Comparison of ENCODE assay signal across 25 cellular contexts in genomic region chr14:31781578-31781977, GRCh38.
DNase-seq lines count a peak whose midpoint lies in the region; ATAC-seq, FAIRE-seq and TF ChIP-seq lines count a peak whose summit lies in the region.
"Had no signal": no experiment of that assay in that cellular context is flagged by ENCODE, and none has a peak within 500 bp of the region (broad histone marks: within the 10 kb centered on the region; RNA-seq: fewer than 3 reads in every experiment).

No MANE protein-coding gene starts in this region.

- H3K9me3 Mint-ChIP-seq in activated CD8-positive, alpha-beta T cell treated with anti-CD3 and anti-CD28 coated beads, Interleukin-2, amount 10 ng/mL, durations not matched to agents 7 days and 5 days (ENCODE audit: insufficient read depth): peaks cover 20% of the 10 kb centered on the region

- peak; percentile 11 for FAIRE-seq in A204.1 (lab: Jason Lieb, UNC)
- FAIRE-seq: bronchial epithelial cell, GM12891, keratinocyte had no signal

- H3K36me3 Mint-ChIP-seq in activated CD8-positive, alpha-beta T cell treated with anti-CD3 and anti-CD28 coated beads, Interleukin-2, amount 10 ng/mL, durations not matched to agents 7 days and 5 days (ENCODE audit: low read depth): no peaks in the 10 kb centered on the region

- no peaks in the 10 kb centered on the region for H3K4me1 Mint-ChIP-seq in activated CD8-positive, alpha-beta T cell treated with anti-CD3 and anti-CD28 coated beads, Interleukin-2, amount 10 ng/mL, durations not matched to agents 7 days and 5 days (ENCODE audit: low read depth)
- H3K4me1 Mint-ChIP-seq: activated CD4-positive, alpha-beta T cell treated with anti-CD3 and anti-CD28 coated beads, Interleukin-2, amount 10 ng/mL, durations not matched to agents 24 days and 14 days; activated CD8-positive, alpha-beta memory T cell treated with anti-CD3 and anti-CD28 coated beads, Interleukin-2, amount 10 ng/mL, durations not matched to agents 7 days and 5 days; CD4-positive, alpha-beta memory T cell; H9 had no signal

- in situ Hi-C loops in Caki2 (cut with HindIII; ENCODE audit: low pct_unique_long_range_greater_than_20kb, low sequenced_read_pairs) (no loop called here), astrocyte of the spinal cord (cut with HindIII; ENCODE audit: low sequenced_read_pairs) (no loop called here)

- DNase-seq in Caki2 (ENCODE audit: low read depth): peak; percentile 12
- peak; percentile 24 for DNase-seq in LHCN-M2 (ENCODE audit: low read depth)
- DNase-seq in astrocyte of the spinal cord (ENCODE audit: low read depth, low spot score): peak; percentile 51
- no peak for DNase-seq in activated CD8-positive, alpha-beta T cell treated with anti-CD3 and anti-CD28 coated beads, Interleukin-2, amount 10 ng/mL, durations not matched to agents 7 days and 5 days
- no peak for DNase-seq in dermis blood vessel endothelial cell
- DNase-seq: activated CD4-positive, alpha-beta T cell treated with anti-CD3 and anti-CD28 coated beads, Interleukin-2, amount 10 ng/mL, durations not matched to agents 24 days and 14 days; activated CD8-positive, alpha-beta memory T cell treated with anti-CD3 and anti-CD28 coated beads, Interleukin-2, amount 10 ng/mL, durations not matched to agents 7 days and 5 days; activated naive CD4-positive, alpha-beta T cell treated with anti-CD3 and anti-CD28 coated beads for 36 hours; CD4-positive, alpha-beta memory T cell; colonic mucosa; DMS79 treated with DMSO at 0.1 percent for 48 hours; H9; NCI-H1417 treated with DMSO at 0.1 percent for 48 hours; NCI-H526 treated with DMSO at 0.1 percent for 48 hours; stimulated activated CD4-positive, alpha-beta T cell treated with anti-CD3 and anti-CD28 coated beads, Interleukin-15, amount 100 ng/mL, for 24 hours; thyroid gland had no signal

- H3K27ac Mint-ChIP-seq in activated CD8-positive, alpha-beta T cell treated with anti-CD3 and anti-CD28 coated beads, Interleukin-2, amount 10 ng/mL, durations not matched to agents 7 days and 5 days: no peak overlapping the region
- H3K27ac Mint-ChIP-seq: activated CD4-positive, alpha-beta T cell treated with anti-CD3 and anti-CD28 coated beads, Interleukin-2, amount 10 ng/mL, durations not matched to agents 24 days and 14 days; activated CD8-positive, alpha-beta memory T cell treated with anti-CD3 and anti-CD28 coated beads, Interleukin-2, amount 10 ng/mL, durations not matched to agents 7 days and 5 days; activated naive CD4-positive, alpha-beta T cell treated with anti-CD3 and anti-CD28 coated beads for 36 hours; CD4-positive, alpha-beta memory T cell; H9; progenitor cell of endocrine pancreas; stimulated activated naive CD8-positive, alpha-beta T cell treated with anti-CD3 and anti-CD28 coated beads, Interleukin-15, Interleukin-2, amounts not matched to agents 100 ng/mL and 50 ng/mL, for 24 hours had no signal

- H3K4me3 Mint-ChIP-seq in activated CD8-positive, alpha-beta T cell treated with anti-CD3 and anti-CD28 coated beads, Interleukin-2, amount 10 ng/mL, durations not matched to agents 7 days and 5 days: no peak overlapping the region
- H3K4me3 Mint-ChIP-seq: activated CD4-positive, alpha-beta T cell treated with anti-CD3 and anti-CD28 coated beads, Interleukin-2, amount 10 ng/mL, durations not matched to agents 24 days and 14 days; activated CD8-positive, alpha-beta memory T cell treated with anti-CD3 and anti-CD28 coated beads, Interleukin-2, amount 10 ng/mL, durations not matched to agents 7 days and 5 days; activated naive CD4-positive, alpha-beta T cell treated with anti-CD3 and anti-CD28 coated beads for 36 hours; H9; stimulated activated naive CD8-positive, alpha-beta T cell treated with anti-CD3 and anti-CD28 coated beads, Interleukin-15, Interleukin-2, amounts not matched to agents 100 ng/mL and 50 ng/mL, for 24 hours had no signal

- POLR2A ChIA-PET in activated CD8-positive, alpha-beta T cell treated with anti-CD3 and anti-CD28 coated beads, Interleukin-2, amount 10 ng/mL, durations not matched to agents 7 days and 5 days (lab: Charles Lee): no interaction called here

- no peak for TF ChIP-seq CTCF in astrocyte of the spinal cord (IDR thresholded peaks at IDR 0.05; ENCODE audit: low read depth, low read length)

- CTCF ChIA-PET in activated CD8-positive, alpha-beta T cell treated with anti-CD3 and anti-CD28 coated beads, Interleukin-2, amount 10 ng/mL, durations not matched to agents 7 days and 5 days (lab: Charles Lee): no interaction called here

- H3K4me3 ChIP-seq in astrocyte of the spinal cord (ENCODE audit: low read depth, low read length): no peak overlapping the region
- H3K4me3 ChIP-seq: colonic mucosa, lung, thyroid gland had no signal

- no peak for ATAC-seq in activated CD8-positive, alpha-beta T cell treated with anti-CD3 and anti-CD28 coated beads, Interleukin-2, amount 10 ng/mL, durations not matched to agents 7 days and 5 days
- no peak for ATAC-seq in GM19455 (IDR thresholded peaks at IDR 0.05; ENCODE audit: unreplicated experiment)
- ATAC-seq: activated CD8-positive, alpha-beta memory T cell treated with anti-CD3 and anti-CD28 coated beads, Interleukin-2, amount 10 ng/mL, durations not matched to agents 7 days and 5 days; SK-N-SH treated with all-trans-retinoic acid at 6 μM for 48 hours had no signal

- H3K27me3 Mint-ChIP-seq in activated CD8-positive, alpha-beta T cell treated with anti-CD3 and anti-CD28 coated beads, Interleukin-2, amount 10 ng/mL, durations not matched to agents 7 days and 5 days (ENCODE audit: low read depth): no peaks in the 10 kb centered on the region
- H3K27me3 Mint-ChIP-seq: activated CD4-positive, alpha-beta T cell treated with anti-CD3 and anti-CD28 coated beads, Interleukin-2, amount 10 ng/mL, durations not matched to agents 24 days and 14 days; activated CD8-positive, alpha-beta memory T cell treated with anti-CD3 and anti-CD28 coated beads, Interleukin-2, amount 10 ng/mL, durations not matched to agents 7 days and 5 days; CD4-positive, alpha-beta memory T cell; progenitor cell of endocrine pancreas; stimulated activated naive CD8-positive, alpha-beta T cell treated with anti-CD3 and anti-CD28 coated beads, Interleukin-15, Interleukin-2, amounts not matched to agents 100 ng/mL and 50 ng/mL, for 24 hours had no signal

Comparison
In these comparisons a context has a peak if more than half of its experiments do, and no peak if none do; other contexts are left out.
1. DNase-seq: peak in Caki2 (single experiment), LHCN-M2 (single experiment) and astrocyte of the spinal cord (single experiment); none in activated CD8-positive, alpha-beta T cell treated with anti-CD3 and anti-CD28 coated beads, Interleukin-2, amount 10 ng/mL, durations not matched to agents 7 days and 5 days (single experiment) and dermis blood vessel endothelial cell (single experiment).